ENCODE assay signal across 9 cellular contexts in genomic region chr1:35369922-35370671, GRCh38.
DNase-seq lines count a peak whose midpoint lies in the region; ATAC-seq, FAIRE-seq and TF ChIP-seq lines count a peak whose summit lies in the region.
"Had no signal": no experiment of that assay in that cellular context is flagged by ENCODE, and none has a peak within 500 bp of the region (broad histone marks: within the 10 kb centered on the region; RNA-seq: fewer than 3 reads in every experiment).

No MANE protein-coding gene starts in this region.

- no peaks in the 10 kb centered on the region for H3K4me1 ChIP-seq in pancreas

- WGBS in pancreas, 2 donors: 46 to 47% methylated on average over 4 of the region's 4 CpGs

- ATAC-seq in pancreas: peak; percentile 70 to 85 (median 80)
- no peak for ATAC-seq in GM18517 (IDR thresholded peaks at IDR 0.05; ENCODE audit: unreplicated experiment)
- ATAC-seq in HG02623 (IDR thresholded peaks at IDR 0.05; ENCODE audit: unreplicated experiment): no peak
- ATAC-seq in activated T-cell treated with anti-CD3 and anti-CD28 coated beads, Interleukin-2, amount 50 U/mL, for 72 hours (replicated peaks in 1 of 2): no peak

- H3K4me3 Mint-ChIP-seq in activated T-cell treated with anti-CD3 and anti-CD28 coated beads, Interleukin-2, amount 50 U/mL, for 72 hours: no peak overlapping the region
- H3K4me3 Mint-ChIP-seq: activated naive CD8-positive, alpha-beta T cell had no signal

- H3K4me3 ChIP-seq in pancreas: no peak overlapping the region

- no peaks in the 10 kb centered on the region for H3K4me1 Mint-ChIP-seq in activated T-cell treated with anti-CD3 and anti-CD28 coated beads, Interleukin-2, amount 50 U/mL, for 72 hours (ENCODE audit: low read depth)

- FAIRE-seq in pancreas (lab: Jason Lieb, UNC): peak; percentile 76

- H3K27ac ChIP-seq in pancreas: peak overlapping the region in 1 of 4 donors; percentile 43

- H3K27me3 ChIP-seq in pancreas: no peaks in the 10 kb centered on the region

- no peak for TF ChIP-seq CTCF in pancreas (IDR thresholded peaks at IDR 0.05)

- H3K27ac Mint-ChIP-seq in activated T-cell treated with anti-CD3 and anti-CD28 coated beads, Interleukin-2, amount 50 U/mL, for 72 hours: no peak overlapping the region
- H3K27ac Mint-ChIP-seq: activated naive CD8-positive, alpha-beta T cell had no signal

- no peaks in the 10 kb centered on the region for H3K36me3 ChIP-seq in pancreas

- H3K9me3 Mint-ChIP-seq in activated T-cell treated with anti-CD3 and anti-CD28 coated beads, Interleukin-2, amount 50 U/mL, for 72 hours: no peaks in the 10 kb centered on the region

- H3K9me3 ChIP-seq in pancreas: no peaks in the 10 kb centered on the region

- no peaks in the 10 kb centered on the region for H3K27me3 Mint-ChIP-seq in activated T-cell treated with anti-CD3 and anti-CD28 coated beads, Interleukin-2, amount 50 U/mL, for 72 hours (ENCODE audit: low read depth)
- H3K27me3 Mint-ChIP-seq: activated naive CD8-positive, alpha-beta T cell had no signal

- intact Hi-C loops in pancreas (cut with DNase I): no loop called here

- H3K36me3 Mint-ChIP-seq in activated T-cell treated with anti-CD3 and anti-CD28 coated beads, Interleukin-2, amount 50 U/mL, for 72 hours (ENCODE audit: insufficient read depth in 2 of 2): no peaks in the 10 kb centered on the region

- DNase-seq in EL (peak; percentile 57), NCI-H69 (lab: John Stamatoyannopoulos, UW) (peak; percentile 4), fibroblast of peridontal ligament (ENCODE audit: extremely low read depth) (peak; percentile 89), pancreas (peak in 4 of 6 donors; percentile 26 to 73 (median 56))
- DNase-seq in activated CD8-positive, alpha-beta memory T cell treated with anti-CD3 and anti-CD28 coated beads, Interleukin-2, amount 50 U/mL, for 48 hours: no peak
- no peak for DNase-seq in activated T-cell treated with anti-CD3 and anti-CD28 coated beads, Interleukin-2, amount 50 U/mL, for 72 hours

Comparison
In these comparisons a context has a peak if more than half of its experiments do, and no peak if none do; other contexts are left out.
1. DNase-seq: peak in EL (single experiment), NCI-H69 (single experiment), fibroblast of peridontal ligament (single experiment) and pancreas (4 of 6); none in activated CD8-positive, alpha-beta memory T cell treated with anti-CD3 and anti-CD28 coated beads, Interleukin-2, amount 50 U/mL, for 48 hours (single experiment) and activated T-cell treated with anti-CD3 and anti-CD28 coated beads, Interleukin-2, amount 50 U/mL, for 72 hours (0 of 2).
2. ATAC-seq: peak in pancreas (4 of 4); none in GM18517 (single experiment), HG02623 (single experiment) and activated T-cell treated with anti-CD3 and anti-CD28 coated beads, Interleukin-2, amount 50 U/mL, for 72 hours (0 of 2).